Comparison of ENCODE assay signal across 26 cellular contexts in genomic region chr5:537098-537497, GRCh38. TPM values are rescaled to one million over a fixed set of nuclear protein-coding genes. Genes with fewer than 3 reads are reported as not detected.
DNase-seq lines count a peak whose midpoint lies in the region; ATAC-seq, FAIRE-seq and TF ChIP-seq lines count a peak whose summit lies in the region.
"Had no signal": no experiment of that assay in that cellular context is flagged by ENCODE, and none has a peak within 500 bp of the region (broad histone marks: within the 10 kb centered on the region; RNA-seq: fewer than 3 reads in every experiment).

No MANE protein-coding gene starts in this region.

- DNase-seq in activated CD4-positive, CD25-positive, alpha-beta regulatory T cell treated with anti-CD3 and anti-CD28 coated beads, Interleukin-2, amount 50 U/mL, for 72 hours = peak; percentile 28
- peak; percentile 4 for DNase-seq in left ventricle myocardium superior
- DNase-seq in left ventricle myocardium inferior = no peak
- DNase-seq in posterior vena cava (ENCODE audit: low spot score) = peak; percentile 73
- no peak for DNase-seq in urothelium cell line (ENCODE audit: low spot score)
- DNase-seq in AG08396 (ENCODE audit: low spot score) = no peak
- DNase-seq: Calu3, DND-41, H9, Karpas-422, NCI-H1092 treated with DMSO at 0.1 percent for 48 hours, NCI-H1436, NCI-H187, NCI-H2081 treated with DMSO at 0.1 percent for 48 hours, NCI-H2171, NCI-H226, NCI-H510A, NCI-H69, RPMI8226, SIG-M5 had no signal

- intact Hi-C loops in left ventricle myocardium superior (cut with micrococcal nuclease) = no loop called here
- intact Hi-C loops in left ventricle myocardium inferior (cut with micrococcal nuclease) = no loop called here
- intact Hi-C loops in posterior vena cava (cut with DNase I) = no loop called here

- H3K9me3 ChIP-seq in left ventricle myocardium inferior (replicated peaks) = no peaks in the 10 kb centered on the region
- H3K9me3 ChIP-seq: BE2C had no signal

- H3K4me1 ChIP-seq in left ventricle myocardium inferior = no peaks in the 10 kb centered on the region
- H3K4me1 ChIP-seq: BE2C had no signal

- FAIRE-seq in urothelium cell line (lab: Jason Lieb, UNC) = peak; percentile 81
- FAIRE-seq: HepG2 had no signal

- H3K4me3 ChIP-seq in left ventricle myocardium inferior = no peak overlapping the region
- H3K4me3 ChIP-seq: GM23338 had no signal

- no peak for ATAC-seq in activated CD4-positive, CD25-positive, alpha-beta regulatory T cell treated with anti-CD3 and anti-CD28 coated beads, Interleukin-2, amount 50 U/mL, for 24 hours
- no peak for ATAC-seq in left ventricle myocardium superior
- no peak for ATAC-seq in HG02642 (IDR thresholded peaks at IDR 0.05; ENCODE audit: poor library complexity, unreplicated experiment)
- ATAC-seq: GM23338, HepG2 had no signal

- H3K27me3 ChIP-seq in left ventricle myocardium inferior (ENCODE audit: low read depth) = peaks cover 93% of the 10 kb centered on the region

- no peak overlapping the region for H3K27ac ChIP-seq in left ventricle myocardium inferior (replicated peaks)
- H3K27ac ChIP-seq: 22Rv1 had no signal

- no peak for TF ChIP-seq CTCF in left ventricle myocardium inferior (IDR thresholded peaks at IDR 0.05; ENCODE audit: borderline replicate concordance)

- no peaks in the 10 kb centered on the region for H3K36me3 ChIP-seq in left ventricle myocardium inferior
- H3K36me3 ChIP-seq: BE2C had no signal

RNA-seq across cellular contexts. Expression of gene SLC9A3, which starts 12.8 kb away (rescaled TPM):
- total RNA-seq in left ventricle myocardium superior = 1.3 TPM
- 0.91 TPM for total RNA-seq in left ventricle myocardium inferior
- under 1 TPM; 0.69 to 0.71 TPM for total RNA-seq in posterior vena cava

Comparison
In these comparisons a context has a peak if more than half of its experiments do, and no peak if none do; other contexts are left out.
1. DNase-seq: peak in activated CD4-positive, CD25-positive, alpha-beta regulatory T cell treated with anti-CD3 and anti-CD28 coated beads, Interleukin-2, amount 50 U/mL, for 72 hours (single experiment), left ventricle myocardium superior (single experiment) and posterior vena cava (single experiment); none in left ventricle myocardium inferior (single experiment), urothelium cell line (single experiment) and AG08396 (single experiment).